In genomic region chr10:68327889-68328786, GRCh38 we compare ENCODE assay signal across 8 cellular contexts. TPM values are rescaled to one million over a fixed set of nuclear protein-coding genes. Genes with fewer than 3 reads are reported as not detected.
DNase-seq lines count a peak whose midpoint lies in the region; ATAC-seq, FAIRE-seq and TF ChIP-seq lines count a peak whose summit lies in the region.

No MANE protein-coding gene starts in this region.

- no peak for FAIRE-seq in GM19239 (lab: Jason Lieb, UNC)

- H3K4me2 ChIP-seq in MM.1S (ENCODE audit: low read depth, low read length): peak overlapping the region; percentile 59; the same call in 1 of the 2 replicates

- H3K36me3 ChIP-seq in MM.1S (replicated peaks; ENCODE audit: insufficient read depth, low read length): no peaks in the 10 kb centered on the region

- TF ChIP-seq CTCF in MM.1S (IDR thresholded peaks at IDR 0.05; ENCODE audit: low read length): no peak
- TF ChIP-seq CTCF in WI38 (IDR thresholded peaks at IDR 0.05; ENCODE audit: low read depth, low read length): no peak
- no peak for TF ChIP-seq CTCF in foreskin keratinocyte (conservative IDR thresholded peaks at IDR 0.05)
- no peak for TF ChIP-seq CTCF in retinal pigment epithelial cell (conservative IDR thresholded peaks at IDR 0.05; ENCODE audit: low read depth, low read length)

- DNase-seq in EH (ENCODE audit: low read depth) (peak; percentile 74), MM.1S (no peak), foreskin keratinocyte (peak; percentile 47 to 75), retinal pigment epithelial cell (ENCODE audit: low read depth) (no peak), GM19239 (ENCODE audit: insufficient read length, low spot score) (no peak), T-helper 9 cell (no peak)

- H4K20me1 ChIP-seq in MM.1S (ENCODE audit: insufficient read depth, low read length): peaks cover 3% of the 10 kb centered on the region

- H2AFZ ChIP-seq in MM.1S (ENCODE audit: low read length): peak overlapping the region; percentile 26

- peaks cover 13% of the 10 kb centered on the region for H3K79me2 ChIP-seq in MM.1S (ENCODE audit: low read length)

- peak overlapping the region; percentile 32; the same call in 1 of the 2 replicates for H3K4me3 ChIP-seq in MM.1S (ENCODE audit: low read length)
- H3K4me3 ChIP-seq in WI38 (ENCODE audit: low read depth, low read length): peak overlapping the region; percentile 15; the same call in 1 of the 2 replicates
- H3K4me3 ChIP-seq in retinal pigment epithelial cell (ENCODE audit: low read length): peak overlapping the region; percentile 5

- no peaks in the 10 kb centered on the region for H3K27me3 ChIP-seq in MM.1S (replicated peaks; ENCODE audit: insufficient read depth, low read length)
- no peaks in the 10 kb centered on the region for H3K27me3 ChIP-seq in foreskin keratinocyte

- no peak overlapping the region; the same call in 1 of the 2 replicates for H3K9ac ChIP-seq in MM.1S (ENCODE audit: low read length)

- no peaks in the 10 kb centered on the region for H3K4me1 ChIP-seq in MM.1S (ENCODE audit: low read length)
- H3K4me1 ChIP-seq in foreskin keratinocyte: peaks cover 15% of the 10 kb centered on the region

- H3K9me3 ChIP-seq in MM.1S (replicated peaks; ENCODE audit: insufficient read depth, low read length): no peaks in the 10 kb centered on the region

- no peaks in the 10 kb centered on the region for H3K9me2 ChIP-seq in MM.1S (replicated peaks; ENCODE audit: insufficient read depth, low read length)

- ATAC-seq in foreskin keratinocyte (peak; percentile 37), GM19351 (IDR thresholded peaks at IDR 0.05; ENCODE audit: unreplicated experiment) (no peak)

- H3K27ac ChIP-seq in MM.1S (ENCODE audit: low read length) (no peak overlapping the region), foreskin keratinocyte (peak overlapping the region; percentile 15)

- H3F3A ChIP-seq in MM.1S (ENCODE audit: insufficient read depth, low read length): peaks cover 18% of the 10 kb centered on the region; the same call in 1 of the 2 replicates

RNA-seq across cellular contexts. Expression of gene HNRNPH3, which starts 3.7 kb away (rescaled TPM):
- total RNA-seq in foreskin keratinocyte: 74.5 and 112 TPM in 2 replicates
- polyA plus RNA-seq in foreskin keratinocyte: 175 and 222 TPM in 2 replicates

RNA-seq across cellular contexts. Expression of gene PBLD, which starts 4.6 kb away (rescaled TPM):
- 1.3 and 1.8 TPM in 2 replicates for total RNA-seq in foreskin keratinocyte
- polyA plus RNA-seq in foreskin keratinocyte: 0.75 and 1.1 TPM in 2 replicates

Comparison
In these comparisons a context has a peak if more than half of its experiments do, and no peak if none do; other contexts are left out.
1. DNase-seq: peak in EH (single experiment) and foreskin keratinocyte (2 of 2); none in MM.1S (single experiment), retinal pigment epithelial cell (single experiment), GM19239 (single experiment) and T-helper 9 cell (single experiment).
2. Peak in every context shown above with its lines, with median percentiles within 50 percentile points of each other: H3K4me3 ChIP-seq.